17 cellular contexts compared by ENCODE assay signal in genomic region chr21:35375115-35375514, GRCh38.
A peak's percentile ranks its signal among the peaks of the same experiment; 100 is the strongest.
DNase-seq lines count a peak whose midpoint lies in the region; ATAC-seq, FAIRE-seq and TF ChIP-seq lines count a peak whose summit lies in the region.
"Had no signal": no experiment of that assay in that cellular context is flagged by ENCODE, and none has a peak within 500 bp of the region (broad histone marks: within the 10 kb centered on the region; RNA-seq: fewer than 3 reads in every experiment).

No MANE protein-coding gene starts in this region.

- POLR2A ChIA-PET in AG04449 (lab: Yijun Ruan, JAX), result interaction anchor here (0.6 to 1.2 kb wide), 4 partner anchors 105 to 659 kb away, joined by 3 to 4 read pairs (median 4); no protein-coding TSS in a partner anchor
- POLR2A ChIA-PET in K562 (lab: Yijun Ruan, JAX), result no interaction called here
- POLR2A ChIA-PET in CD4-positive, alpha-beta T cell (lab: Charles Lee), result no interaction called here

- H3K4me3 Mint-ChIP-seq in CD4-positive, alpha-beta T cell, result no peak overlapping the region
- H3K4me3 Mint-ChIP-seq: activated naive CD4-positive, alpha-beta T cell treated with anti-CD3 and anti-CD28 coated beads, Interleukin-2, amount 50 U/mL, for 24 hours; IgD-negative memory B cell had no signal

- H3K79me2 ChIP-seq in K562 (ENCODE audit: control insufficient read depth, insufficient read depth, low read length), result no peaks in the 10 kb centered on the region

- peak; percentile 90 for DNase-seq in AG04449 (ENCODE audit: low read depth, low spot score)
- DNase-seq in HK-2 (ENCODE audit: unreplicated experiment), result peak; percentile 2
- no peak for DNase-seq in K562 (ENCODE audit: extremely low read depth in 1 of 4, low spot score in 3 of 4)
- DNase-seq in glomerular visceral epithelial cell (ENCODE audit: extremely low spot score), result peak; percentile 53
- no peak for DNase-seq in NCI-H69 (lab: John Stamatoyannopoulos, UW)
- DNase-seq in CD4-positive, alpha-beta T cell, result no peak
- DNase-seq in GOT3 (lab: John Stamatoyannopoulos, UW), result no peak
- no peak for DNase-seq in stimulated activated CD4-positive, alpha-beta T cell treated with anti-CD3 and anti-CD28 coated beads, Interleukin-4, amount 100 ng/mL, for 24 hours
- DNase-seq: colonic mucosa, NCI-H1694 treated with DMSO at 0.1 percent for 48 hours, NCI-H524 treated with DMSO at 0.1 percent for 48 hours had no signal

- H3K27me3 Mint-ChIP-seq in CD4-positive, alpha-beta T cell, result no peaks in the 10 kb centered on the region
- H3K27me3 Mint-ChIP-seq: activated naive CD4-positive, alpha-beta T cell treated with anti-CD3 and anti-CD28 coated beads, Interleukin-2, amount 50 U/mL, for 24 hours had no signal

- no peak for TF ChIP-seq RAD21 in K562 (CRISPR knock-in tag; conservative IDR thresholded peaks at IDR 0.05 in 1 of 2, IDR thresholded peaks at IDR 0.05 in 1 of 2)

- H3K4me3 ChIP-seq in AG04449 (ENCODE audit: low read depth, low read length), result no peak overlapping the region
- H3K4me3 ChIP-seq in K562, result no peak overlapping the region
- H3K4me3 ChIP-seq: colonic mucosa had no signal

- no peak overlapping the region for H2AFZ ChIP-seq in K562 (ENCODE audit: low read depth, low read length)

- H3K36me3 ChIP-seq in K562 (ENCODE audit: control insufficient read depth, insufficient read depth, low read length), result no peaks in the 10 kb centered on the region
- H3K36me3 ChIP-seq: colonic mucosa, neutrophil had no signal

- 56% methylated on average over 1 of the region's 1 CpG for WGBS in K562 (ENCODE audit: insufficient coverage, low coverage, missing lambda C conversion rate)

- in situ Hi-C loops in K562 (cut with MboI), result no loop called here

- no peaks in the 10 kb centered on the region for H3K4me1 Mint-ChIP-seq in CD4-positive, alpha-beta T cell (ENCODE audit: low read depth)
- H3K4me1 Mint-ChIP-seq: activated naive CD4-positive, alpha-beta T cell treated with anti-CD3 and anti-CD28 coated beads, Interleukin-2, amount 50 U/mL, for 24 hours had no signal

- H3K4me2 ChIP-seq in K562 (ENCODE audit: insufficient read depth, low read length), result no peak overlapping the region

- no peak overlapping the region for H3K27ac Mint-ChIP-seq in CD4-positive, alpha-beta T cell
- H3K27ac Mint-ChIP-seq: activated naive CD4-positive, alpha-beta T cell treated with anti-CD3 and anti-CD28 coated beads, Interleukin-2, amount 50 U/mL, for 24 hours; IgD-negative memory B cell had no signal

- no TSS peak for BruUV-seq in K562 (replicated peaks; lab: Mats Ljungman, UMichigan)

- no peaks in the 10 kb centered on the region for H4K20me1 ChIP-seq in K562 (replicated peaks; ENCODE audit: control insufficient read depth, insufficient read depth, low read length)

- peaks cover 0 to 3% of the 10 kb centered on the region in 2 experiments; a peak in 2 of 5 replicates for H3K4me1 ChIP-seq in K562 (replicated peaks in 1 of 2; ENCODE audit: control insufficient read depth in 2 of 2, insufficient read depth in 2 of 2, low read length in 2 of 2)
- H3K4me1 ChIP-seq: colonic mucosa had no signal

- no peaks in the 10 kb centered on the region for H3K9me3 Mint-ChIP-seq in CD4-positive, alpha-beta T cell
- H3K9me3 Mint-ChIP-seq: activated naive CD4-positive, alpha-beta T cell treated with anti-CD3 and anti-CD28 coated beads, Interleukin-2, amount 50 U/mL, for 24 hours; IgD-negative memory B cell had no signal

- no peaks in the 10 kb centered on the region for H3K9me3 ChIP-seq in K562 (replicated peaks; ENCODE audit: control insufficient read depth, insufficient read depth, low read depth, low read length)
- H3K9me3 ChIP-seq in CD4-positive, alpha-beta T cell (ENCODE audit: control insufficient read depth, low read length), result no peaks in the 10 kb centered on the region
- H3K9me3 ChIP-seq: colonic mucosa, neutrophil had no signal

- no peak for FAIRE-seq in K562 (lab: Jason Lieb, UNC)
- FAIRE-seq: D721Med had no signal

- H3K9ac ChIP-seq in K562 (ENCODE audit: insufficient read depth in 1 of 2, low read depth in 2 of 2, low read length in 2 of 2), result no peak overlapping the region

- TF ChIP-seq CTCF in AG04449 (IDR thresholded peaks at IDR 0.05; ENCODE audit: insufficient read depth, low read length, missing control alignments), result no peak
- TF ChIP-seq CTCF in K562 (IDR thresholded peaks at IDR 0.05 in 2 of 3, conservative IDR thresholded peaks at IDR 0.05 in 1 of 3; ENCODE audit: insufficient read depth in 2 of 3, low read depth in 1 of 3, low read length in 3 of 3), result no peak
- TF ChIP-seq CTCF in CD4-positive, alpha-beta T cell (IDR thresholded peaks at IDR 0.05), result no peak

- no peaks in the 10 kb centered on the region for H3K9me1 ChIP-seq in K562 (ENCODE audit: control insufficient read depth, insufficient read depth, low read length)

- H3K27me3 ChIP-seq in K562 (ENCODE audit: control insufficient read depth in 2 of 2, insufficient read depth in 2 of 2, low read length in 2 of 2), result no peaks in the 10 kb centered on the region
- H3K27me3 ChIP-seq in CD4-positive, alpha-beta T cell (ENCODE audit: control insufficient read depth, insufficient read depth, low read length), result no peaks in the 10 kb centered on the region
- H3K27me3 ChIP-seq: colonic mucosa, neutrophil had no signal

- H3K36me3 Mint-ChIP-seq in CD4-positive, alpha-beta T cell (ENCODE audit: low read depth), result no peaks in the 10 kb centered on the region
- H3K36me3 Mint-ChIP-seq: activated naive CD4-positive, alpha-beta T cell treated with anti-CD3 and anti-CD28 coated beads, Interleukin-2, amount 50 U/mL, for 24 hours; IgD-negative memory B cell had no signal

- intact Hi-C loops in K562 (cut with micrococcal nuclease), result no loop called here
- intact Hi-C loops in CD4-positive, alpha-beta T cell (cut with DNase I, micrococcal nuclease), result no loop called here

- H3K27ac ChIP-seq in K562 (ENCODE audit: extremely low read depth, low read depth, low read length), result no peak overlapping the region
- H3K27ac ChIP-seq in CD4-positive, alpha-beta T cell (ENCODE audit: low read depth, low read length), result no peak overlapping the region
- H3K27ac ChIP-seq: colonic mucosa, neutrophil had no signal

- TF ChIP-seq POLR2A in K562 (conservative IDR thresholded peaks at IDR 0.05), result no peak

- no peak for ATAC-seq in K562
- ATAC-seq in CD4-positive, alpha-beta T cell (ENCODE audit: poor library complexity), result no peak
- ATAC-seq: activated CD4-positive, CD25-positive, alpha-beta regulatory T cell treated with anti-CD3 and anti-CD28 coated beads, Interleukin-2, amount 50 U/mL, for 24 hours; esophagus mucosa had no signal

- no peak for TF ChIP-seq EP300 in K562 (IDR thresholded peaks at IDR 0.05; ENCODE audit: low read length)

- CTCF ChIA-PET in AG04449 (lab: Yijun Ruan, JAX), result interaction anchor here (0.6 to 2.1 kb wide), 2 partner anchors 15 to 493 kb away, joined by 3 to 8 read pairs; no protein-coding TSS in a partner anchor
- CTCF ChIA-PET in K562 (lab: Yijun Ruan, JAX; ENCODE audit: low intra/inter-chr PET ratio), result no interaction called here
- CTCF ChIA-PET in CD4-positive, alpha-beta T cell (lab: Charles Lee), result no interaction called here

TF ChIP-seq in K562, 482 proteins besides CTCF, POLR2A, EP300 and RAD21:
- 0 out of 2 replicates have a peak, but pooled peaks have one; percentile 17 for TF ChIP-seq CEBPG (CRISPR knock-in tag; IDR thresholded peaks at IDR 0.05)
- peak; percentile 52 to 64; a peak in 2 of 4 replicates for TF ChIP-seq CEBPG (tag; conservative IDR thresholded peaks at IDR 0.05 in 1 of 2, IDR thresholded peaks at IDR 0.05 in 1 of 2)
- TF ChIP-seq, protein P1, sequence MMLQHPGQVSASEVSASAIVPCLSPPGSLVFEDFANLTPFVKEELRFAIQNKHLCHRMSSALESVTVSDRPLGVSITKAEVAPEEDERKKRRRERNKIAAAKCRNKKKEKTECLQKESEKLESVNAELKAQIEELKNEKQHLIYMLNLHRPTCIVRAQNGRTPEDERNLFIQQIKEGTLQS (IDR thresholded peaks at IDR 0.05), result peak; percentile 38
- TF ChIP-seq, protein P1 (CRISPR knock-in tag; conservative IDR thresholded peaks at IDR 0.05), result no peak
- no peak for TF ChIP-seq SNAPC5 (CRISPR knock-in tag; IDR thresholded peaks at IDR 0.05)
- TF ChIP-seq CEBPB (tag; IDR thresholded peaks at IDR 0.05), result peak; percentile 78

Comparison
In these comparisons a context has a peak if more than half of its experiments do, and no peak if none do; other contexts are left out.
1. DNase-seq: peak in AG04449 (single experiment), HK-2 (single experiment) and glomerular visceral epithelial cell (single experiment); none in K562 (0 of 4), NCI-H69 (single experiment), CD4-positive, alpha-beta T cell (0 of 10), GOT3 (single experiment) and stimulated activated CD4-positive, alpha-beta T cell treated with anti-CD3 and anti-CD28 coated beads, Interleukin-4, amount 100 ng/mL, for 24 hours (single experiment).